1 cellular context compared by ENCODE assay signal in genomic region chr11:12031856-12032526, GRCh38.
TF ChIP-seq lines count a peak whose summit lies in the region.

No MANE protein-coding gene starts in this region.

TF ChIP-seq in GM23338, 12 proteins besides CTCF, POLR2A, EP300 and RAD21 (continued from another document):
- TF ChIP-seq ZNF462 (CRISPR knock-in tag; IDR thresholded peaks at IDR 0.05), result no peak
- TF ChIP-seq EZH2 (IDR thresholded peaks at IDR 0.05; ENCODE audit: low read depth, unreplicated experiment), result no peak
